23 cellular contexts compared by ENCODE assay signal in the genomic region with DNA sequence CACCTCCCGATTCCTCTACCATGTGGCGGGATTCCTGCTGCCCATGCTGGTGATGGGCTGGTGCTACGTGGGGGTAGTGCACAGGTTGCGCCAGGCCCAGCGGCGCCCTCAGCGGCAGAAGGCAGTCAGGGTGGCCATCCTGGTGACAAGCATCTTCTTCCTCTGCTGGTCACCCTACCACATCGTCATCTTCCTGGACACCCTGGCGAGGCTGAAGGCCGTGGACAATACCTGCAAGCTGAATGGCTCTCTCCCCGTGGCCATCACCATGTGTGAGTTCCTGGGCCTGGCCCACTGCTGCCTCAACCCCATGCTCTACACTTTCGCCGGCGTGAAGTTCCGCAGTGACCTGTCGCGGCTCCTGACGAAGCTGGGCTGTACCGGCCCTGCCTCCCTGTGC. TPM values are rescaled to one million over a fixed set of nuclear protein-coding genes. Genes with fewer than 3 reads are reported as not detected.
DNase-seq lines count a peak whose midpoint lies in the region; ATAC-seq, FAIRE-seq and TF ChIP-seq lines count a peak whose summit lies in the region.
"Had no signal": no experiment of that assay in that cellular context is flagged by ENCODE, and none has a peak within 500 bp of the region (broad histone marks: within the 10 kb centered on the region; RNA-seq: fewer than 3 reads in every experiment).

No MANE protein-coding gene starts in this region.

- CTCF ChIA-PET in OCI-LY7 (lab: Charles Lee; ENCODE audit: unreplicated experiment) (interaction anchor here (1.3 to 2.2 kb wide), 3 partner anchors 11 to 24 kb away, joined by 3 to 8 read pairs (median 8); partner anchors contain the start of gene CXCR5), H1 (lab: Charles Lee; ENCODE audit: partially characterized antibody) (interaction anchor here (0.7 to 2.9 kb wide), 16 partner anchors 10 to 215 kb away, joined by 3 to 23 read pairs (median 6); partner anchors contain the start of genes BCL9L, CXCR5, DDX6 and TREH)

- ATAC-seq in stimulated activated memory B cell treated with anti-CD40 and anti-IgM and Interleukin-4, amounts not matched to agents 10 μg/mL and 1 μg/mL and 100 μg/mL, for 72 hours: no peak
- no peak for ATAC-seq in GM18907 (IDR thresholded peaks at IDR 0.05; ENCODE audit: unreplicated experiment)
- ATAC-seq: lower lobe of right lung, Right ventricle myocardium inferior, upper lobe of right lung had no signal

- TF ChIP-seq CTCF in OCI-LY7 (conservative IDR thresholded peaks at IDR 0.05; ENCODE audit: low read length): no peak
- no peak for TF ChIP-seq CTCF in H1 (IDR thresholded peaks at IDR 0.05; ENCODE audit: control extremely low read depth in 1 of 3, insufficient read depth in 1 of 3, low read depth in 1 of 3, low read length in 3 of 3)
- TF ChIP-seq CTCF in vagina (IDR thresholded peaks at IDR 0.05): no peak

- H3K4me3 Mint-ChIP-seq in activated T-cell treated with anti-CD3 and anti-CD28 coated beads, Interleukin-2, amount 50 U/mL, for 24 hours: no peak overlapping the region
- H3K4me3 Mint-ChIP-seq in stimulated activated memory B cell treated with anti-CD40 and anti-IgM and Interleukin-4, amounts not matched to agents 10 μg/mL and 1 μg/mL and 100 μg/mL, for 72 hours: peak overlapping the region; percentile 35
- H3K4me3 Mint-ChIP-seq: nephron; T-helper 1 cell treated with Interleukin-12 subunit alpha and Interleukin-12 subunit beta and Interleukin-4 antibody, amounts not matched to agents 30 μg/mL and 1 μg/mL, for 36 hours had no signal

- H3K4ac ChIP-seq in H1 (replicated peaks; ENCODE audit: insufficient read length, low read depth, low read length): no peak overlapping the region

- H3K4me1 ChIP-seq in OCI-LY7 (ENCODE audit: insufficient read depth, low read length, poor library complexity, severe bottlenecking): peaks cover 95% of the 10 kb centered on the region
- H3K4me1 ChIP-seq in H1 (replicated peaks in 1 of 4; ENCODE audit: control insufficient read depth in 3 of 4, insufficient read depth in 4 of 4, low read length in 3 of 4): peaks cover 3 to 38% (median 24%) of the 10 kb centered on the region in 4 experiments
- H3K4me1 ChIP-seq in vagina: peaks cover 12% of the 10 kb centered on the region

- POLR2A ChIA-PET in OCI-LY7 (lab: Charles Lee): interaction anchor here (0.9 to 5.5 kb wide), 8 partner anchors 10 to 104 kb away, joined by 3 to 81 read pairs (median 20); partner anchors contain the start of genes CXCR5 and DDX6
- POLR2A ChIA-PET in H1 (lab: Charles Lee; ENCODE audit: partially characterized antibody): interaction anchor here (0.6 to 5.2 kb wide), 13 partner anchors 10 to 231 kb away, joined by 3 to 61 read pairs (median 9); partner anchors contain the start of genes BCL9L, CXCR5 and DDX6

- H3K27ac Mint-ChIP-seq in activated T-cell treated with anti-CD3 and anti-CD28 coated beads, Interleukin-2, amount 50 U/mL, for 24 hours: peak overlapping the region; percentile 89
- peak overlapping the region; percentile 95 for H3K27ac Mint-ChIP-seq in stimulated activated memory B cell treated with anti-CD40 and anti-IgM and Interleukin-4, amounts not matched to agents 10 μg/mL and 1 μg/mL and 100 μg/mL, for 72 hours
- H3K27ac Mint-ChIP-seq: nephron had no signal

- H3K27ac ChIP-seq in OCI-LY7 (ENCODE audit: low read depth, low read length, poor library complexity, severe bottlenecking) (peak overlapping the region; percentile 91), H1 (ENCODE audit: low read depth, low read length) (no peak overlapping the region), vagina (no peak overlapping the region)
- H3K27ac ChIP-seq: dorsolateral prefrontal cortex, lower lobe of right lung, upper lobe of right lung had no signal

- intact Hi-C loops in OCI-LY7 (cut with micrococcal nuclease; ENCODE audit: unreplicated experiment) (no loop called here), vagina (cut with DNase I) (no loop called here)

- H2BK20ac ChIP-seq in H1 (ENCODE audit: low read length): no peak overlapping the region; the same call in 1 of the 2 replicates

- H2AK5ac ChIP-seq in H1 (ENCODE audit: low read depth, low read length): peak overlapping the region; percentile 70; the same call in 1 of the 2 replicates

- no peak for TF ChIP-seq RAD21 in H1 (IDR thresholded peaks at IDR 0.05 in 1 of 2, conservative IDR thresholded peaks at IDR 0.05 in 1 of 2; ENCODE audit: low read depth in 2 of 2, low read length in 2 of 2)

- H3K23me2 ChIP-seq in H1 (ENCODE audit: low read depth, low read length): no peaks in the 10 kb centered on the region

- no peak for DNase-seq in activated T-cell treated with anti-CD3 and anti-CD28 coated beads, Interleukin-2, amount 50 U/mL, for 24 hours
- DNase-seq in activated T-cell treated with anti-CD3 and anti-CD28 coated beads for 4 hours (no peak), OCI-LY7 (ENCODE audit: low spot score) (no peak), H1 (ENCODE audit: low read depth in 1 of 2, low spot score in 2 of 2) (no peak), MG63 (no peak), vagina (ENCODE audit: extremely low spot score in 2 of 2) (no peak)
- DNase-seq: ACHN; activated CD4-positive, CD25-positive, alpha-beta regulatory T cell; COR-L47; dorsolateral prefrontal cortex; glutamatergic neuron; lower lobe of right lung; NCI-H1930; NCI-H446 treated with DMSO at 0.1 percent for 48 hours; stomach; upper lobe of right lung had no signal

- no peak for TF ChIP-seq EP300 in H1 (IDR thresholded peaks at IDR 0.05; ENCODE audit: borderline replicate concordance in 1 of 2, low read depth in 2 of 2, low read length in 2 of 2)

- no peaks in the 10 kb centered on the region for H4K20me1 ChIP-seq in OCI-LY7 (ENCODE audit: insufficient read depth, low read length)
- H4K20me1 ChIP-seq in H1 (replicated peaks in 1 of 2; ENCODE audit: control insufficient read depth in 1 of 2, insufficient read depth in 2 of 2, low read length in 2 of 2): peaks cover 3 to 6% of the 10 kb centered on the region in 2 experiments

- no peak overlapping the region for H4K5ac ChIP-seq in H1 (ENCODE audit: insufficient read length, low read depth, low read length)

- H3K9me3 Mint-ChIP-seq in activated T-cell treated with anti-CD3 and anti-CD28 coated beads, Interleukin-2, amount 50 U/mL, for 24 hours: no peaks in the 10 kb centered on the region
- H3K9me3 Mint-ChIP-seq in stimulated activated memory B cell treated with anti-CD40 and anti-IgM and Interleukin-4, amounts not matched to agents 10 μg/mL and 1 μg/mL and 100 μg/mL, for 72 hours: no peaks in the 10 kb centered on the region
- H3K9me3 Mint-ChIP-seq: nephron; T-helper 1 cell treated with Interleukin-12 subunit alpha and Interleukin-12 subunit beta and Interleukin-4 antibody, amounts not matched to agents 30 μg/mL and 1 μg/mL, for 36 hours had no signal

- no peak overlapping the region for H3K18ac ChIP-seq in H1 (ENCODE audit: extremely low read depth, low read length)

- H3K14ac ChIP-seq in H1 (ENCODE audit: insufficient read length): no peak overlapping the region

- no peaks in the 10 kb centered on the region for H3K79me2 ChIP-seq in OCI-LY7 (ENCODE audit: insufficient read depth, low read depth, low read length)
- no peaks in the 10 kb centered on the region for H3K79me2 ChIP-seq in H1 (ENCODE audit: control insufficient read depth in 1 of 2, insufficient read depth in 2 of 2, low read length in 2 of 2)

- no peak overlapping the region for H3K56ac ChIP-seq in H1 (replicated peaks; ENCODE audit: insufficient read length, low read depth, low read length)

- H2BK15ac ChIP-seq in H1 (ENCODE audit: low read length): peak overlapping the region; percentile 95; the same call in 1 of the 2 replicates

- no peak overlapping the region for H4K8ac ChIP-seq in H1 (ENCODE audit: extremely low read depth, insufficient read depth, low read length)

- no peaks in the 10 kb centered on the region for H3K9me3 ChIP-seq in OCI-LY7 (ENCODE audit: low read length)
- no peaks in the 10 kb centered on the region for H3K9me3 ChIP-seq in H1 (ENCODE audit: insufficient read depth in 2 of 2, low read depth in 1 of 2, low read length in 1 of 2)
- no peaks in the 10 kb centered on the region for H3K9me3 ChIP-seq in MG63
- no peaks in the 10 kb centered on the region for H3K9me3 ChIP-seq in vagina
- H3K9me3 ChIP-seq: esophagus muscularis mucosa, lower lobe of right lung, stomach, upper lobe of right lung had no signal

- WGBS in H1 (ENCODE audit: extremely low coverage in 1 of 2, insufficient coverage in 1 of 2, insufficient read length in 1 of 2, insufficient replicate concordance in 2 of 2, low coverage in 1 of 2, low lambda C conversion rate in 2 of 2, missing lambda C conversion rate in 1 of 2), 2 experiments: 94% methylated on average over 19 of the region's 19 CpGs; no CpG with 5 or more reads in 1 of the 2 experiments

- peaks cover 65% of the 10 kb centered on the region for H3K36me3 Mint-ChIP-seq in activated T-cell treated with anti-CD3 and anti-CD28 coated beads, Interleukin-2, amount 50 U/mL, for 24 hours (ENCODE audit: low read depth)
- H3K36me3 Mint-ChIP-seq in stimulated activated memory B cell treated with anti-CD40 and anti-IgM and Interleukin-4, amounts not matched to agents 10 μg/mL and 1 μg/mL and 100 μg/mL, for 72 hours: peaks cover 69% of the 10 kb centered on the region

- H3K4me1 Mint-ChIP-seq in activated T-cell treated with anti-CD3 and anti-CD28 coated beads, Interleukin-2, amount 50 U/mL, for 24 hours (ENCODE audit: low read depth): peaks cover 86% of the 10 kb centered on the region
- peaks cover 96% of the 10 kb centered on the region for H3K4me1 Mint-ChIP-seq in stimulated activated memory B cell treated with anti-CD40 and anti-IgM and Interleukin-4, amounts not matched to agents 10 μg/mL and 1 μg/mL and 100 μg/mL, for 72 hours

- no peak for FAIRE-seq in H1 (lab: Jason Lieb, UNC)

- no peaks in the 10 kb centered on the region for H3K36me3 ChIP-seq in OCI-LY7 (ENCODE audit: insufficient read depth, low read length)
- peaks cover 0 to 8% (median 4%) of the 10 kb centered on the region in 4 experiments; a peak in 2 of 8 replicates for H3K36me3 ChIP-seq in H1 (ENCODE audit: control insufficient read depth in 2 of 4, insufficient read depth in 4 of 4, low read length in 3 of 4)
- H3K36me3 ChIP-seq in MG63: peaks cover 4% of the 10 kb centered on the region; the same call in 1 of the 2 replicates
- peaks cover 0 to 22% of the 10 kb centered on the region in 2 donors for H3K36me3 ChIP-seq in vagina

- H3K23ac ChIP-seq in H1 (ENCODE audit: insufficient read length): no peak overlapping the region

- peak overlapping the region; percentile 68; the same call in 1 of the 2 replicates for H2BK12ac ChIP-seq in H1 (ENCODE audit: low read depth, low read length)

- H2BK5ac ChIP-seq in H1 (ENCODE audit: low read depth, low read length): 0 out of 2 replicates have a peak overlapping the region, but pooled peaks have one; percentile 35

- H3K27me3 Mint-ChIP-seq in activated T-cell treated with anti-CD3 and anti-CD28 coated beads, Interleukin-2, amount 50 U/mL, for 24 hours: no peaks in the 10 kb centered on the region
- H3K27me3 Mint-ChIP-seq in stimulated activated memory B cell treated with anti-CD40 and anti-IgM and Interleukin-4, amounts not matched to agents 10 μg/mL and 1 μg/mL and 100 μg/mL, for 72 hours: no peaks in the 10 kb centered on the region

- no peaks in the 10 kb centered on the region for H3K79me1 ChIP-seq in H1 (ENCODE audit: low read depth, low read length)

- H3K4me2 ChIP-seq in OCI-LY7 (ENCODE audit: low read length) (peak overlapping the region; percentile 96), H1 (ENCODE audit: insufficient read depth in 1 of 2, low read depth in 2 of 2, low read length in 2 of 2) (no peak overlapping the region)

- TF ChIP-seq POLR2A in H1 (IDR thresholded peaks at IDR 0.05; ENCODE audit: control extremely low read depth in 1 of 2, low read depth in 2 of 2, low read length in 2 of 2) (no peak), vagina (IDR thresholded peaks at IDR 0.05) (no peak)

- no peak overlapping the region for H2BK120ac ChIP-seq in H1 (replicated peaks; ENCODE audit: low read depth, low read length)

- H3K9ac ChIP-seq in H1 (replicated peaks in 1 of 4; ENCODE audit: extremely low read depth in 1 of 4, low read depth in 3 of 4, low read length in 3 of 4): no peak overlapping the region

- H3K9me2 ChIP-seq in OCI-LY7 (ENCODE audit: insufficient read depth, low read length): no peaks in the 10 kb centered on the region

- no peak overlapping the region for H4K91ac ChIP-seq in H1 (replicated peaks; ENCODE audit: insufficient read length, low read length)

- no TSS peak for BruUV-seq in OCI-LY7 (replicated peaks; lab: Mats Ljungman, UMichigan)

- H3K4me3 ChIP-seq in OCI-LY7 (ENCODE audit: low read depth, low read length, poor library complexity, severe bottlenecking) (no peak overlapping the region), H1 (ENCODE audit: extremely low read depth in 1 of 4, insufficient read depth in 2 of 4, low read depth in 3 of 4, low read length in 4 of 4) (no peak overlapping the region), MG63 (no peak overlapping the region), vagina (no peak overlapping the region)
- H3K4me3 ChIP-seq: dorsolateral prefrontal cortex, esophagus muscularis mucosa, lower lobe of right lung, stomach, upper lobe of right lung had no signal

- H3K27me3 ChIP-seq in H1 (replicated peaks in 1 of 4; ENCODE audit: control insufficient read depth in 3 of 4, extremely low read depth in 1 of 4, insufficient read depth in 3 of 4, low read length in 3 of 4) (peaks cover 0 to 3% (median 0%) of the 10 kb centered on the region in 4 experiments; a peak in 3 of 7 replicates), MG63 (no peaks in the 10 kb centered on the region), vagina (no peaks in the 10 kb centered on the region)
- H3K27me3 ChIP-seq: dorsolateral prefrontal cortex, stomach, upper lobe of right lung had no signal

- no peak overlapping the region for H2AFZ ChIP-seq in OCI-LY7 (ENCODE audit: low read length)
- H2AFZ ChIP-seq in H1 (ENCODE audit: low read length): no peak overlapping the region

RNA-seq across cellular contexts. Expression of gene CXCR5, which starts 10.5 kb away (rescaled TPM):
- total RNA-seq in OCI-LY7 (2014; rRNA removed; shearing (Covaris generic)): 1.4 and 3.3 TPM in 2 replicates
- total RNA-seq in OCI-LY7 (2022): 7.1 and 7.3 TPM in 2 replicates
- not detected in 2 replicates for total RNA-seq in H1 (2021; fragmentation: NEBNext Ultra II Directional; extraction: Animal tissue kit (Norgen Biotek cat#: 25700))
- not detected in 2 replicates for polyA plus RNA-seq in H1 (2011; rRNA removed)
- not detected for polyA plus RNA-seq in H1 (2011; cell fraction: cytosol; rRNA removed)
- polyA plus RNA-seq in H1 (2011; cell fraction: nucleus; rRNA removed): not detected
- not detected in 4 replicates for polyA plus RNA-seq in H1 (2012, experiment 1 of 2)
- polyA plus RNA-seq in H1 (2012, experiment 2 of 2): not detected
- polyA plus RNA-seq in H1 (2013, experiment 1 of 2): not detected
- not detected for polyA plus RNA-seq in H1 (2013, experiment 2 of 2)
- not detected in 2 replicates for polyA minus RNA-seq in H1 (2011; rRNA and poly(A)+ RNA removed)
- not detected for polyA minus RNA-seq in H1 (2011; cell fraction: cytosol; rRNA and poly(A)+ RNA removed)
- polyA minus RNA-seq in H1 (2011; cell fraction: nucleus; rRNA and poly(A)+ RNA removed): not detected
- not detected in 2 replicates for total RNA-seq in MG63 (2014; rRNA removed; shearing (Covaris generic); ENCODE audit: low replicate concordance)
- total RNA-seq in vagina: not detected
- total RNA-seq: dorsolateral prefrontal cortex, renal cortical epithelial cell, Right ventricle myocardium inferior, upper lobe of right lung had no signal

RNA-seq across cellular contexts. Expression of gene BCL9L, which starts 31.5 kb away (rescaled TPM):
- 3.7 and 6.4 TPM in 2 replicates for total RNA-seq in OCI-LY7 (2014; rRNA removed; shearing (Covaris generic))
- 14.8 and 16.6 TPM in 2 replicates for total RNA-seq in OCI-LY7 (2022)
- 57.8 and 58.2 TPM in 2 replicates for total RNA-seq in H1 (2021; fragmentation: NEBNext Ultra II Directional; extraction: Animal tissue kit (Norgen Biotek cat#: 25700))
- polyA plus RNA-seq in H1 (2011; rRNA removed): 6.2 and 15.7 TPM in 2 replicates
- polyA plus RNA-seq in H1 (2011; cell fraction: cytosol; rRNA removed): 4.4 TPM
- 29.6 TPM for polyA plus RNA-seq in H1 (2011; cell fraction: nucleus; rRNA removed)
- polyA plus RNA-seq in H1 (2012, experiment 1 of 2): 40.7 to 56.9 TPM (median 45.3 TPM) in 4 replicates
- 18.6 TPM for polyA plus RNA-seq in H1 (2012, experiment 2 of 2)
- 62.5 TPM for polyA plus RNA-seq in H1 (2013, experiment 1 of 2)
- 58.3 TPM for polyA plus RNA-seq in H1 (2013, experiment 2 of 2)
- polyA minus RNA-seq in H1 (2011; rRNA and poly(A)+ RNA removed): 4.8 and 6.3 TPM in 2 replicates
- polyA minus RNA-seq in H1 (2011; cell fraction: cytosol; rRNA and poly(A)+ RNA removed): 31.1 TPM
- 20.6 TPM for polyA minus RNA-seq in H1 (2011; cell fraction: nucleus; rRNA and poly(A)+ RNA removed)
- 1.8 and 2.3 TPM in 2 replicates for total RNA-seq in MG63 (2014; rRNA removed; shearing (Covaris generic); ENCODE audit: low replicate concordance)
- 30.0 TPM for total RNA-seq in vagina
